ENCODE assay signal across 21 cellular contexts in the genomic region with DNA sequence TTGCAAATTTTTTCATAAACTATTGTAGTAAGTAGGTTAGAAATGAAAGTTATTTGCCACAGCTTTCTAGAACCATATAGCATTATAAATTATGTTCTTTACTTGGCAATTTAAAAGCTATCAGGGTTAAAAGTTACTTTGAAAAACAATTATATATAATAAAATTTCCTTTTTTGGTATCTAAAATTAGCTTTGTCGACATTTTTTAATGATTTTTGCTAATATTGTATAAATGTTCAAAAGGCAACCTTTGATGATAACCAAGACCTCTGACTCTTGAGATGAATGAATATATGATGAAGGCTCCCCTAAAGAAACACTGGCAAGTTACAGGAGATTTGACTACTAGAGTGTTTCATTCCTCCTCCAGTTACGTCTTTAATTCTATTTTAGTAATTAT.
DNase-seq lines count a peak whose midpoint lies in the region; ATAC-seq, FAIRE-seq and TF ChIP-seq lines count a peak whose summit lies in the region.
"Had no signal": no experiment of that assay in that cellular context is flagged by ENCODE, and none has a peak within 500 bp of the region (broad histone marks: within the 10 kb centered on the region; RNA-seq: fewer than 3 reads in every experiment).

No MANE protein-coding gene starts in this region.

- no peak for TF ChIP-seq POLR2A in IMR-90 (IDR thresholded peaks at IDR 0.05; ENCODE audit: low read depth, low read length)

- POLR2A ChIA-PET in IMR-90 (lab: Charles Lee; ENCODE audit: unreplicated experiment), result no interaction called here

- BruUV-seq in IMR-90 (replicated peaks; lab: Mats Ljungman, UMichigan), result no TSS peak

- no peak overlapping the region for H4K91ac ChIP-seq in IMR-90 (ENCODE audit: insufficient read depth, low read depth, low read length)

- no peak for ATAC-seq in IMR-90 (ENCODE audit: low read depth)
- ATAC-seq in GM21360 (IDR thresholded peaks at IDR 0.05; ENCODE audit: unreplicated experiment), result no peak
- ATAC-seq: CD8-positive, alpha-beta T cell had no signal

- FAIRE-seq in D721Med (lab: Jason Lieb, UNC) (peak; percentile 32), islet of Langerhans (lab: Jason Lieb, UNC) (peak; percentile 5)
- FAIRE-seq: GM12891, GM18507, H1 had no signal

- peaks cover 5% of the 10 kb centered on the region; the same call in 1 of the 2 replicates for H3K9me1 ChIP-seq in IMR-90 (ENCODE audit: insufficient read depth, low read length)

- H3K9ac ChIP-seq in IMR-90 (ENCODE audit: low read depth, low read length), result no peak overlapping the region
- H3K9ac ChIP-seq: BLaER1, GM23248 had no signal

- H3K4me3 ChIP-seq in IMR-90 (ENCODE audit: insufficient read depth, low read depth, low read length), result no peak overlapping the region
- H3K4me3 ChIP-seq: BLaER1, GM23248 had no signal

- H2BK5ac ChIP-seq in IMR-90 (ENCODE audit: low read depth, low read length, poor library complexity, severe bottlenecking), result no peak overlapping the region

- H3K27me3 ChIP-seq in IMR-90 (ENCODE audit: control insufficient read depth, insufficient read depth, low read length), result no peaks in the 10 kb centered on the region
- H3K27me3 ChIP-seq: BLaER1 had no signal

- CTCF ChIA-PET in IMR-90 (lab: Yijun Ruan, JAX), result interaction anchor here (0.7 kb wide), 1 partner anchor 75 kb away, joined by 3 read pairs; no protein-coding TSS in a partner anchor

- no peak overlapping the region for H2AK9ac ChIP-seq in IMR-90 (replicated peaks; ENCODE audit: low read depth, low read length, poor library complexity)

- H3K14ac ChIP-seq in IMR-90 (replicated peaks; ENCODE audit: low read depth, low read length), result no peak overlapping the region

- no peak overlapping the region for H3K23ac ChIP-seq in IMR-90 (ENCODE audit: low read depth, low read length)

- H4K8ac ChIP-seq in IMR-90 (ENCODE audit: low read depth in 2 of 2, low read length in 2 of 2), result no peak overlapping the region

- H2AK5ac ChIP-seq in IMR-90 (ENCODE audit: low read depth, low read length), result no peak overlapping the region

- DNase-seq in D721Med (ENCODE audit: insufficient read length, low spot score) (no peak), IMR-90 (no peak), amniotic stem cell (lab: John Stamatoyannopoulos, UW) (no peak), cortex of kidney (lab: John Stamatoyannopoulos, UW) (no peak)
- DNase-seq: Caco-2; CD4-positive, CD25-positive, alpha-beta regulatory T cell; CD8-positive, alpha-beta T cell; DMS 273 treated with DMSO at 0.1 percent for 48 hours; DMS79; EL; GF-D8; GM23248; H7; HCEC 1CT had no signal

- no peak overlapping the region for H3K18ac ChIP-seq in IMR-90 (ENCODE audit: low read depth, low read length)

- peaks cover 6 to 7% of the 10 kb centered on the region in 2 experiments; a peak in 3 of 4 replicates for H3K79me1 ChIP-seq in IMR-90 (ENCODE audit: low read depth in 1 of 2, low read length in 2 of 2)

- H3K27ac ChIP-seq in IMR-90 (ENCODE audit: insufficient read depth, low read length), result no peak overlapping the region
- H3K27ac ChIP-seq: BLaER1, C4-2B, GM23248 had no signal

- H3K4me1 ChIP-seq in IMR-90 (ENCODE audit: control insufficient read depth, insufficient read depth, low read length), result no peaks in the 10 kb centered on the region
- H3K4me1 ChIP-seq: BLaER1, Caco-2 had no signal

- H2AFZ ChIP-seq in IMR-90 (replicated peaks; ENCODE audit: low read length, poor library complexity), result no peak overlapping the region
- H2AFZ ChIP-seq: GM23248 had no signal

- H2BK20ac ChIP-seq in IMR-90 (ENCODE audit: low read depth, low read length), result no peak overlapping the region

- H4K20me1 ChIP-seq in IMR-90 (ENCODE audit: insufficient read depth, low read length), result peaks cover 4% of the 10 kb centered on the region; the same call in 1 of the 2 replicates
- H4K20me1 ChIP-seq: BLaER1 had no signal

- intact Hi-C loops in IMR-90 (cut with micrococcal nuclease), result no loop called here

- H3K56ac ChIP-seq in IMR-90 (ENCODE audit: extremely low read depth, insufficient read depth, low read length), result no peak overlapping the region

- no peaks in the 10 kb centered on the region for H3K9me3 ChIP-seq in IMR-90 (ENCODE audit: control insufficient read depth, insufficient read depth, low read length)
- H3K9me3 ChIP-seq: BLaER1, Caco-2 had no signal

- no peak overlapping the region for H2BK120ac ChIP-seq in IMR-90 (ENCODE audit: low read depth, low read length)

- no peak overlapping the region for H3K4me2 ChIP-seq in IMR-90 (ENCODE audit: low read depth, low read length)
- H3K4me2 ChIP-seq: BLaER1 had no signal

- no peak overlapping the region for H3K4ac ChIP-seq in IMR-90 (ENCODE audit: low read depth, low read length)

- in situ Hi-C loops in IMR-90 (cut with MboI; ENCODE audit: low sequenced_read_pairs), result no loop called here

- no CpG with 5 or more reads among the region's 2 CpGs for WGBS in IMR-90 (ENCODE audit: extremely low coverage in 2 of 2, insufficient read length in 1 of 2), 2 experiments

- no peaks in the 10 kb centered on the region for H3K36me3 ChIP-seq in IMR-90 (ENCODE audit: control insufficient read depth, insufficient read depth, low read length)

- H4K5ac ChIP-seq in IMR-90 (ENCODE audit: low read depth, low read length), result no peak overlapping the region

- TF ChIP-seq CTCF in D721Med (IDR thresholded peaks at IDR 0.05; ENCODE audit: insufficient read depth, missing control alignments) (no peak), IMR-90 (conservative IDR thresholded peaks at IDR 0.05; ENCODE audit: low read depth, low read length) (no peak)

- no peak for TF ChIP-seq RAD21 in IMR-90 (IDR thresholded peaks at IDR 0.05; ENCODE audit: low read length)

- dilution Hi-C loops in IMR-90 (cut with HindIII; ENCODE audit: low sequenced_read_pairs, unreplicated experiment), result no loop called here

- no peak overlapping the region for H2BK15ac ChIP-seq in IMR-90 (ENCODE audit: low read depth, low read length)

TF ChIP-seq in IMR-90, 13 proteins besides CTCF, POLR2A, EP300 and RAD21:
- TF ChIP-seq CEBPB (IDR thresholded peaks at IDR 0.05; ENCODE audit: low read depth, low read length) (no peak), CHD1 (IDR thresholded peaks at IDR 0.05; ENCODE audit: low read depth, low read length) (no peak), RFX5 (IDR thresholded peaks at IDR 0.05; ENCODE audit: low read depth, low read length) (no peak), MAFK (IDR thresholded peaks at IDR 0.05; ENCODE audit: low read depth, low read length) (0 out of 2 replicates have a peak, but pooled peaks have one; percentile 60)
- TF ChIP-seq, protein P1, sequence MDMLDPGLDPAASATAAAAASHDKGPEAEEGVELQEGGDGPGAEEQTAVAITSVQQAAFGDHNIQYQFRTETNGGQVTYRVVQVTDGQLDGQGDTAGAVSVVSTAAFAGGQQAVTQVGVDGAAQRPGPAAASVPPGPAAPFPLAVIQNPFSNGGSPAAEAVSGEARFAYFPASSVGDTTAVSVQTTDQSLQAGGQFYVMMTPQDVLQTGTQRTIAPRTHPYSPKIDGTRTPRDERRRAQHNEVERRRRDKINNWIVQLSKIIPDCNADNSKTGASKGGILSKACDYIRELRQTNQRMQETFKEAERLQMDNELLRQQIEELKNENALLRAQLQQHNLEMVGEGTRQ (IDR thresholded peaks at IDR 0.05; ENCODE audit: low read depth, low read length), result no peak
- TF ChIP-seq, protein P2, sequence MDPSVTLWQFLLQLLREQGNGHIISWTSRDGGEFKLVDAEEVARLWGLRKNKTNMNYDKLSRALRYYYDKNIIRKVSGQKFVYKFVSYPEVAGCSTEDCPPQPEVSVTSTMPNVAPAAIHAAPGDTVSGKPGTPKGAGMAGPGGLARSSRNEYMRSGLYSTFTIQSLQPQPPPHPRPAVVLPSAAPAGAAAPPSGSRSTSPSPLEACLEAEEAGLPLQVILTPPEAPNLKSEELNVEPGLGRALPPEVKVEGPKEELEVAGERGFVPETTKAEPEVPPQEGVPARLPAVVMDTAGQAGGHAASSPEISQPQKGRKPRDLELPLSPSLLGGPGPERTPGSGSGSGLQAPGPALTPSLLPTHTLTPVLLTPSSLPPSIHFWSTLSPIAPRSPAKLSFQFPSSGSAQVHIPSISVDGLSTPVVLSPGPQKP (IDR thresholded peaks at IDR 0.05; ENCODE audit: borderline replicate concordance, low read depth, low read length), result no peak
